In genomic region chr9:64369111-64369510, GRCh38 we compare ENCODE assay signal across 8 cellular contexts.
DNase-seq lines count a peak whose midpoint lies in the region; ATAC-seq, FAIRE-seq and TF ChIP-seq lines count a peak whose summit lies in the region.
"Not testable (repeated sequence)": the region's sequence is repeated elsewhere in the genome, so short reads cannot be mapped to it uniquely, and the experiment has no call there.

No MANE protein-coding gene starts in this region.

- not testable (repeated sequence) for FAIRE-seq in HepG2 (lab: Jason Lieb, UNC)

- H3K36me3 ChIP-seq in breast epithelium; HepG2 (replicated peaks in 1 of 2; ENCODE audit: control insufficient read depth in 1 of 2, insufficient read depth in 2 of 2, low read length in 2 of 2); aorta (ENCODE audit: control insufficient read depth in 1 of 2, insufficient read depth in 2 of 2, low read length in 1 of 2): not testable (repeated sequence)

- not testable (repeated sequence) for H3K9me3 ChIP-seq in breast epithelium; HepG2 (ENCODE audit: low read length); aorta (ENCODE audit: control insufficient read depth, low read length)

- ATAC-seq in GM18858 (IDR thresholded peaks at IDR 0.05; ENCODE audit: unreplicated experiment), result peak; percentile 100
- peak; percentile 100 for ATAC-seq in HG03565 (IDR thresholded peaks at IDR 0.05; ENCODE audit: unreplicated experiment)
- ATAC-seq in activated CD8-positive, alpha-beta T cell treated with anti-CD3 and anti-CD28 coated beads, Interleukin-2, amount 10 ng/mL, durations not matched to agents 7 days and 5 days, result peak; percentile 100
- peak; percentile 100 for ATAC-seq in HepG2
- peak; percentile 95 for ATAC-seq in aorta (ENCODE audit: low FRiP score)

- H3K27me3 Mint-ChIP-seq in HFFc6 (ENCODE audit: insufficient read depth); activated CD8-positive, alpha-beta T cell treated with anti-CD3 and anti-CD28 coated beads, Interleukin-2, amount 10 ng/mL, durations not matched to agents 7 days and 5 days (ENCODE audit: low read depth): not testable (repeated sequence)

- peak overlapping the region in 2 of 3 donors; percentile 33 to 55 for H3K4me3 ChIP-seq in breast epithelium
- not testable (repeated sequence) for H3K4me3 ChIP-seq in HepG2 (replicated peaks in 1 of 3; ENCODE audit: insufficient read depth in 1 of 3, low read depth in 2 of 3, low read length in 3 of 3); aorta (ENCODE audit: low read length in 2 of 2)

- intact Hi-C loops in breast epithelium (cut with DNase I; ENCODE audit: low total_unique reads); HepG2 (cut with micrococcal nuclease; ENCODE audit: unreplicated experiment); aorta (cut with DNase I): not testable (repeated sequence)

- in situ Hi-C loops in HepG2 (cut with HindIII; ENCODE audit: extremely low pct_ligation_motif_present, low pct_unique_long_range_greater_than_20kb), result not testable (repeated sequence)

- peak; percentile 21; the same call in 1 of the 2 replicates for TF ChIP-seq CTCF in HFFc6 (IDR thresholded peaks at IDR 0.05)
- peak in 1 of 3 donors; percentile 22 for TF ChIP-seq CTCF in breast epithelium (IDR thresholded peaks at IDR 0.05)
- TF ChIP-seq CTCF in HepG2 (CRISPR knock-in tag; IDR thresholded peaks at IDR 0.05), result peak; percentile 41

- not testable (repeated sequence) for H3K27ac ChIP-seq in breast epithelium; HepG2 (ENCODE audit: extremely low read length, insufficient read depth, low read length); aorta (ENCODE audit: low read depth in 1 of 2, low read length in 2 of 2)

- H3K4me3 Mint-ChIP-seq in HFFc6; activated CD8-positive, alpha-beta T cell treated with anti-CD3 and anti-CD28 coated beads, Interleukin-2, amount 10 ng/mL, durations not matched to agents 7 days and 5 days: not testable (repeated sequence)

- H3K4me2 ChIP-seq in HepG2 (ENCODE audit: low read depth, low read length), result not testable (repeated sequence)

- peak; percentile 15 for DNase-seq in HFFc6
- peak; percentile 83 for DNase-seq in activated CD8-positive, alpha-beta T cell treated with anti-CD3 and anti-CD28 coated beads, Interleukin-2, amount 10 ng/mL, durations not matched to agents 7 days and 5 days
- peak; percentile 67 to 75 for DNase-seq in breast epithelium (ENCODE audit: low spot score in 2 of 2)
- DNase-seq in HepG2 (ENCODE audit: low spot score), result not testable (repeated sequence)
- peak; percentile 68 to 73 for DNase-seq in stimulated activated CD4-positive, alpha-beta T cell treated with anti-CD3 and anti-CD28 coated beads, Interleukin-1b, Interleukin-23, amount 100 ng/mL, for 4 hours (ENCODE audit: low read depth in 2 of 2)
- peak; percentile 88 to 93 for DNase-seq in aorta

- H3K9me3 Mint-ChIP-seq in HFFc6; activated CD8-positive, alpha-beta T cell treated with anti-CD3 and anti-CD28 coated beads, Interleukin-2, amount 10 ng/mL, durations not matched to agents 7 days and 5 days (ENCODE audit: insufficient read depth): not testable (repeated sequence)

- TF ChIP-seq RAD21 in HepG2 (CRISPR knock-in tag; IDR thresholded peaks at IDR 0.05), result not testable (repeated sequence)

- H3K27ac Mint-ChIP-seq in HFFc6; activated CD8-positive, alpha-beta T cell treated with anti-CD3 and anti-CD28 coated beads, Interleukin-2, amount 10 ng/mL, durations not matched to agents 7 days and 5 days: not testable (repeated sequence)

- not testable (repeated sequence) for TF ChIP-seq POLR2A in breast epithelium (IDR thresholded peaks at IDR 0.05); HepG2 (IDR thresholded peaks at IDR 0.05; ENCODE audit: insufficient read depth in 1 of 2, low read depth in 2 of 2, low read length in 2 of 2)

- H3K27me3 ChIP-seq in breast epithelium; HepG2 (ENCODE audit: control insufficient read depth in 1 of 2, insufficient read depth in 2 of 2, low read length in 2 of 2); aorta (ENCODE audit: control insufficient read depth in 1 of 2, insufficient read depth in 2 of 2, low read length in 1 of 2): not testable (repeated sequence)

- CTCF ChIA-PET in activated CD8-positive, alpha-beta T cell treated with anti-CD3 and anti-CD28 coated beads, Interleukin-2, amount 10 ng/mL, durations not matched to agents 7 days and 5 days (lab: Charles Lee); HepG2 (lab: Yijun Ruan, JAX; ENCODE audit: low intra/inter-chr PET ratio, low total read pairs): not testable (repeated sequence)

- not testable (repeated sequence) for H3K4me1 Mint-ChIP-seq in HFFc6 (ENCODE audit: low read depth); activated CD8-positive, alpha-beta T cell treated with anti-CD3 and anti-CD28 coated beads, Interleukin-2, amount 10 ng/mL, durations not matched to agents 7 days and 5 days (ENCODE audit: low read depth)

- not testable (repeated sequence) for H3K36me3 Mint-ChIP-seq in HFFc6 (ENCODE audit: low read depth); activated CD8-positive, alpha-beta T cell treated with anti-CD3 and anti-CD28 coated beads, Interleukin-2, amount 10 ng/mL, durations not matched to agents 7 days and 5 days (ENCODE audit: low read depth)

- 0% methylated on average over 13 of the region's 44 CpGs for WGBS in HepG2 (ENCODE audit: low lambda C conversion rate)
- 0 to 1% methylated on average over 1 to 26 of the region's 44 CpGs for WGBS in aorta, 2 donors

- H2AFZ ChIP-seq in HepG2 (ENCODE audit: low read length), result not testable (repeated sequence)

- not testable (repeated sequence) for H3K9ac ChIP-seq in HepG2 (ENCODE audit: insufficient read depth, low read depth, low read length)

- POLR2A ChIA-PET in activated CD8-positive, alpha-beta T cell treated with anti-CD3 and anti-CD28 coated beads, Interleukin-2, amount 10 ng/mL, durations not matched to agents 7 days and 5 days (lab: Charles Lee); HepG2 (lab: Yijun Ruan, JAX): not testable (repeated sequence)

- not testable (repeated sequence) for H3K79me2 ChIP-seq in HepG2 (ENCODE audit: insufficient read depth, low read length)

- H3K4me1 ChIP-seq in breast epithelium; HepG2 (ENCODE audit: insufficient read depth, low read length); aorta (ENCODE audit: control insufficient read depth in 1 of 2, insufficient read depth in 2 of 2, low read length in 2 of 2): not testable (repeated sequence)

- not testable (repeated sequence) for BruUV-seq in HepG2 (replicated peaks; lab: Mats Ljungman, UMichigan)

- TF ChIP-seq EP300 in HepG2 (IDR thresholded peaks at IDR 0.05; ENCODE audit: low read depth in 2 of 2, low read length in 2 of 2); HepG2 (CRISPR knock-in tag; IDR thresholded peaks at IDR 0.05; ENCODE audit: borderline replicate concordance): not testable (repeated sequence)

- not testable (repeated sequence) for H4K20me1 ChIP-seq in HepG2 (ENCODE audit: insufficient read depth, low read length)

TF ChIP-seq in HepG2, 621 proteins besides CTCF, POLR2A, EP300 and RAD21 (continues in another document):
- 0 out of 2 replicates have a peak, but pooled peaks have one; percentile 19 for TF ChIP-seq ERF (CRISPR knock-in tag; IDR thresholded peaks at IDR 0.05)
- TF ChIP-seq ZNF800 (CRISPR knock-in tag; IDR thresholded peaks at IDR 0.05), result peak; percentile 81; the same call in 1 of the 2 replicates
- TF ChIP-seq ELF1 (CRISPR knock-in tag; IDR thresholded peaks at IDR 0.05), result peak; percentile 61
- TF ChIP-seq STAG1 (CRISPR knock-in tag; IDR thresholded peaks at IDR 0.05), result peak; percentile 61
- TF ChIP-seq ELF3 (CRISPR knock-in tag; IDR thresholded peaks at IDR 0.05), result peak; percentile 45; the same call in 1 of the 2 replicates
